Comparison of ENCODE assay signal across 18 cellular contexts in genomic region chr11:120304526-120304925, GRCh38. TPM values are rescaled to one million over a fixed set of nuclear protein-coding genes. Genes with fewer than 3 reads are reported as not detected.
DNase-seq lines count a peak whose midpoint lies in the region; ATAC-seq, FAIRE-seq and TF ChIP-seq lines count a peak whose summit lies in the region.
"Had no signal": no experiment of that assay in that cellular context is flagged by ENCODE, and none has a peak within 500 bp of the region (broad histone marks: within the 10 kb centered on the region; RNA-seq: fewer than 3 reads in every experiment).

No MANE protein-coding gene starts in this region.

- H3K36me3 ChIP-seq in IMR-90 (ENCODE audit: control insufficient read depth, insufficient read depth, low read length) (no peaks in the 10 kb centered on the region), GM12878 (ENCODE audit: control insufficient read depth in 2 of 2, insufficient read depth in 2 of 2, low read length in 1 of 2) (no peaks in the 10 kb centered on the region)
- H3K36me3 ChIP-seq: ascending aorta, BLaER1, Peyer's patch had no signal

- H3K4me3 ChIP-seq in IMR-90 (ENCODE audit: insufficient read depth, low read depth, low read length) (no peak overlapping the region), GM12878 (no peak overlapping the region)
- H3K4me3 ChIP-seq: ascending aorta, BLaER1, Peyer's patch had no signal

- H3K9me1 ChIP-seq in IMR-90 (ENCODE audit: insufficient read depth, low read length) = peaks cover 22% of the 10 kb centered on the region; the same call in 1 of the 2 replicates

- peaks cover 6% of the 10 kb centered on the region; the same call in 1 of the 2 replicates for H3K4me1 ChIP-seq in IMR-90 (ENCODE audit: control insufficient read depth, insufficient read depth, low read length)
- H3K4me1 ChIP-seq in GM12878 (ENCODE audit: control insufficient read depth, insufficient read depth, low read length) = peaks cover 7% of the 10 kb centered on the region

- no peak overlapping the region for H3K18ac ChIP-seq in IMR-90 (ENCODE audit: low read depth, low read length)

- H3K27me3 ChIP-seq in IMR-90 (ENCODE audit: control insufficient read depth, insufficient read depth, low read length) = peaks cover 6% of the 10 kb centered on the region
- H3K27me3 ChIP-seq in GM12878 (replicated peaks in 1 of 2; ENCODE audit: control insufficient read depth in 2 of 2, insufficient read depth in 2 of 2, low read length in 1 of 2) = no peaks in the 10 kb centered on the region; a peak in 1 of 4 replicates
- H3K27me3 ChIP-seq: ascending aorta, BLaER1, Peyer's patch had no signal

- no peak overlapping the region for H2BK5ac ChIP-seq in IMR-90 (ENCODE audit: low read depth, low read length, poor library complexity, severe bottlenecking)

- no peaks in the 10 kb centered on the region for H4K20me1 ChIP-seq in IMR-90 (ENCODE audit: insufficient read depth, low read length)
- H4K20me1 ChIP-seq in GM12878 (ENCODE audit: control insufficient read depth, insufficient read depth) = no peaks in the 10 kb centered on the region
- H4K20me1 ChIP-seq: BLaER1 had no signal

- BruUV-seq in IMR-90 (replicated peaks; lab: Mats Ljungman, UMichigan) (no TSS peak), GM12878 (replicated peaks; lab: Mats Ljungman, UMichigan) (no TSS peak)

- no peak overlapping the region for H4K5ac ChIP-seq in IMR-90 (ENCODE audit: low read depth, low read length)

- H3K9ac ChIP-seq in IMR-90 (ENCODE audit: low read depth, low read length) (no peak overlapping the region), GM12878 (ENCODE audit: control insufficient read depth, insufficient read depth, low read length) (no peak overlapping the region)
- H3K9ac ChIP-seq: BLaER1 had no signal

- no peak overlapping the region for H4K8ac ChIP-seq in IMR-90 (ENCODE audit: low read depth in 2 of 2, low read length in 2 of 2)

- CTCF ChIA-PET in IMR-90 (lab: Yijun Ruan, JAX) (interaction anchor here (0.7 kb wide), 1 partner anchor 88 kb away, joined by 3 read pairs; no protein-coding TSS in a partner anchor), GM12878 (lab: Yijun Ruan, JAX) (interaction anchor here (0.7 to 19.8 kb wide), 12 partner anchors 9 to 393 kb away, joined by 3 to 783 read pairs (median 16); partner anchors contain the start of genes POU2F3 and TLCD5)

- H3K4me2 ChIP-seq in IMR-90 (ENCODE audit: low read depth, low read length) (no peak overlapping the region), GM12878 (ENCODE audit: control insufficient read depth, insufficient read depth) (no peak overlapping the region)
- H3K4me2 ChIP-seq: BLaER1 had no signal

- H3K4ac ChIP-seq in IMR-90 (ENCODE audit: low read depth, low read length) = no peak overlapping the region

- H3K9me3 ChIP-seq in IMR-90 (ENCODE audit: control insufficient read depth, insufficient read depth, low read length) = no peaks in the 10 kb centered on the region
- no peaks in the 10 kb centered on the region for H3K9me3 ChIP-seq in GM12878 (replicated peaks; ENCODE audit: control insufficient read depth, insufficient read depth, low read length)
- H3K9me3 ChIP-seq: ascending aorta, BLaER1, Peyer's patch had no signal

- no peak overlapping the region for H2AFZ ChIP-seq in IMR-90 (replicated peaks; ENCODE audit: low read length, poor library complexity)
- no peak overlapping the region; the same call in 1 of the 2 replicates for H2AFZ ChIP-seq in GM12878 (ENCODE audit: control insufficient read depth, low read depth, low read length)

- SMC1A ChIA-PET in GM12878 (lab: Charles Lee; ENCODE audit: uncharacterized antibody, unreplicated experiment) = interaction anchor here (1.5 to 13.1 kb wide), 6 partner anchors 12 to 202 kb away, joined by 3 to 372 read pairs (median 20); partner anchors contain the start of genes POU2F3 and TLCD5

- H3K14ac ChIP-seq in IMR-90 (replicated peaks; ENCODE audit: low read depth, low read length) = no peak overlapping the region

- no peaks in the 10 kb centered on the region for H3K79me2 ChIP-seq in GM12878 (ENCODE audit: control insufficient read depth, insufficient read depth, low read length)

- H2BK15ac ChIP-seq in IMR-90 (ENCODE audit: low read depth, low read length) = 0 out of 3 replicates have a peak overlapping the region, but pooled peaks have one; percentile 34

- TF ChIP-seq RAD21 in IMR-90 (IDR thresholded peaks at IDR 0.05; ENCODE audit: low read length) (no peak), GM12878 (IDR thresholded peaks at IDR 0.05; ENCODE audit: insufficient read depth, low read depth, low read length) (no peak)

- H2AK5ac ChIP-seq in IMR-90 (ENCODE audit: low read depth, low read length) = no peak overlapping the region

- DNase-seq in EL (peak; percentile 43), IMR-90 (peak; percentile 21), GM12878 (ENCODE audit: low read depth, low spot score) (no peak), iris pigment epithelial cell (ENCODE audit: low read depth) (peak; percentile 40), left cardiac atrium (no peak), omental fat pad (ENCODE audit: low spot score) (no peak), GM19239 (ENCODE audit: insufficient read length, low spot score) (no peak)
- DNase-seq: activated CD4-positive, alpha-beta memory T cell treated with anti-CD3 and anti-CD28 coated beads, Interleukin-2, amount 10 ng/mL, durations not matched to agents 7 days and 5 days; activated effector memory CD4-positive, alpha-beta T cell treated with Interleukin-2 at 50 U/mL for 16 hours; effector CD8-positive, alpha-beta T cell; naive thymus-derived CD8-positive, alpha-beta T cell; NCI-H1105 treated with DMSO at 0.1 percent for 48 hours; Peyer's patch; right cardiac atrium had no signal

- FAIRE-seq in GM12878 (lab: Jason Lieb, UNC) (no peak), GM19239 (lab: Jason Lieb, UNC) (no peak)
- FAIRE-seq: G401.6 had no signal

- dilution Hi-C loops in IMR-90 (cut with HindIII; ENCODE audit: low sequenced_read_pairs, unreplicated experiment) = no loop called here

- intact Hi-C loops in IMR-90 (cut with micrococcal nuclease) = loop anchor here (5.0 kb wide), 1 partner anchor 637 kb away; no protein-coding TSS in a partner anchor
- intact Hi-C loops in GM12878 (cut with micrococcal nuclease; ENCODE audit: unreplicated experiment) = no loop called here
- intact Hi-C loops in left cardiac atrium (cut with DNase I) = loop anchor here in 1 of 2 donors (2.0 kb wide), 1 partner anchor 134 kb away; no protein-coding TSS in a partner anchor

- H3K79me1 ChIP-seq in IMR-90 (ENCODE audit: low read depth in 1 of 2, low read length in 2 of 2) = no peaks in the 10 kb centered on the region

- ATAC-seq in IMR-90 (ENCODE audit: low read depth) (no peak), GM12878 (peak; percentile 45; the same call in 1 of the 3 replicates), left cardiac atrium (no peak), GM18858 (IDR thresholded peaks at IDR 0.05; ENCODE audit: unreplicated experiment) (no peak), omental fat pad (ENCODE audit: low FRiP score) (no peak)
- ATAC-seq: naive thymus-derived CD8-positive, alpha-beta T cell; right cardiac atrium had no signal

- no peak overlapping the region for H3K27ac ChIP-seq in IMR-90 (ENCODE audit: insufficient read depth, low read length)
- H3K27ac ChIP-seq in GM12878 (ENCODE audit: control insufficient read depth, insufficient read depth) = no peak overlapping the region
- H3K27ac ChIP-seq: ascending aorta, BLaER1, Peyer's patch had no signal

- H2BK20ac ChIP-seq in IMR-90 (ENCODE audit: low read depth, low read length) = no peak overlapping the region

- H4K91ac ChIP-seq in IMR-90 (ENCODE audit: insufficient read depth, low read depth, low read length) = no peak overlapping the region

- no peak overlapping the region for H2AK9ac ChIP-seq in IMR-90 (replicated peaks; ENCODE audit: low read depth, low read length, poor library complexity)

- POLR2A ChIA-PET in IMR-90 (lab: Charles Lee; ENCODE audit: unreplicated experiment) = no interaction called here
- POLR2A ChIA-PET in GM12878 (lab: Charles Lee) = no interaction called here

- RAD21 ChIA-PET in GM12878 (lab: Charles Lee; ENCODE audit: unreplicated experiment) = interaction anchor here (1.1 to 10.3 kb wide), 4 partner anchors 21 to 888 kb away, joined by 3 to 348 read pairs (median 68); partner anchors contain the start of genes POU2F3 and TLCD5

- no peak overlapping the region for H3K56ac ChIP-seq in IMR-90 (ENCODE audit: extremely low read depth, insufficient read depth, low read length)

- TF ChIP-seq CTCF in IMR-90 (conservative IDR thresholded peaks at IDR 0.05; ENCODE audit: low read depth, low read length) (no peak), GM12878 (IDR thresholded peaks at IDR 0.05 in 2 of 3, conservative IDR thresholded peaks at IDR 0.05 in 1 of 3; ENCODE audit: control insufficient read depth in 2 of 3, extremely low read depth in 1 of 3, insufficient read depth in 1 of 3, low read depth in 3 of 3, low read length in 3 of 3) (no peak), omental fat pad (IDR thresholded peaks at IDR 0.05) (no peak)

- no peak for TF ChIP-seq POLR2A in IMR-90 (IDR thresholded peaks at IDR 0.05; ENCODE audit: low read depth, low read length)
- TF ChIP-seq POLR2A in GM12878 (IDR thresholded peaks at IDR 0.05; ENCODE audit: low read depth, low read length) = no peak

- no peak for TF ChIP-seq EP300 in GM12878 (IDR thresholded peaks at IDR 0.05; ENCODE audit: borderline replicate concordance in 1 of 2, control insufficient read depth in 1 of 2, low read depth in 2 of 2, low read length in 2 of 2)

- H3K23ac ChIP-seq in IMR-90 (ENCODE audit: low read depth, low read length) = no peak overlapping the region

- in situ Hi-C loops in IMR-90 (cut with MboI; ENCODE audit: low sequenced_read_pairs) (loop anchor here (5.0 to 25.0 kb wide), 2 partner anchors 132 to 383 kb away; no protein-coding TSS in a partner anchor), GM12878 (cut with MboI) (loop anchor here (5.0 kb wide), 2 partner anchors 72 to 132 kb away; no protein-coding TSS in a partner anchor)

- no peak overlapping the region for H2BK120ac ChIP-seq in IMR-90 (ENCODE audit: low read depth, low read length)

RNA-seq across cellular contexts. Expression of gene TLCD5, which starts 20.6 kb away (rescaled TPM):
- total RNA-seq in IMR-90 (2012; rRNA removed) (11.5 and 11.7 TPM in 2 replicates), GM12878 (2014; rRNA removed) (2.6 and 3.7 TPM in 2 replicates), GM12878 (2014; rRNA removed; fragmentation: Illumina TruSeq; extraction: Trizol) (3.0 and 3.1 TPM in 2 replicates), GM12878 (2021) (3.1 and 3.5 TPM in 2 replicates), left cardiac atrium (10 to 100 TPM; 14.1 to 15.6 TPM), omental fat pad (1 to 10 TPM; 2.9 to 6.1 (median 4.4) TPM)
- polyA plus RNA-seq in IMR-90 (2012; rRNA removed) (6.8 and 9.5 TPM in 2 replicates), GM12878 (2011; rRNA removed) (13.3 and 15.7 TPM in 2 replicates), GM12878 (2014; fragmentation: Illumina TruSeq; extraction: Trizol) (3.2 and 4.7 TPM in 2 replicates), GM12878 (2014; fragmentation: Nextera tagmentation; extraction: Ambion mirVana) (1 to 10 TPM; 2.4 to 3.1 TPM), GM12878 (2014; rRNA removed) (4.6 and 5.6 TPM in 2 replicates), GM12878 (2016; fragmentation: Nextera tagmentation; extraction: Ambion mirVana) (1 to 10 TPM; 2.8 to 4.4 TPM)
- 3.3 and 6.1 TPM in 2 replicates for polyA plus RNA-seq in IMR-90 (2012; cell fraction: cytosol; rRNA removed)
- 7.4 and 38.8 TPM in 2 replicates for polyA plus RNA-seq in IMR-90 (2012; cell fraction: nucleus; rRNA removed; ENCODE audit: low replicate concordance)
- 49.4 and 51.2 TPM in 2 replicates for total RNA-seq in GM12878 (2013; cell fraction: nucleolus; rRNA removed)
- polyA plus RNA-seq in GM12878 (2011; ENCODE audit: low read depth) = 1.00 TPM
- 10.3 and 11.1 TPM in 2 replicates for polyA plus RNA-seq in GM12878 (2011; cell fraction: cytosol; rRNA removed)
- 17.1 and 18.5 TPM in 2 replicates for polyA plus RNA-seq in GM12878 (2011; cell fraction: nucleus; rRNA removed)
- 0.79 and 1.0 TPM in 2 replicates for polyA plus RNA-seq in GM12878 (2012)
- 10.8 and 12.8 TPM in 2 replicates for polyA minus RNA-seq in GM12878 (2011; rRNA and poly(A)+ RNA removed)
- 2.4 and 3.4 TPM in 2 replicates for polyA minus RNA-seq in GM12878 (2011; cell fraction: cytosol; rRNA and poly(A)+ RNA removed)
- polyA minus RNA-seq in GM12878 (2011; cell fraction: nucleus; rRNA and poly(A)+ RNA removed) = 4.1 and 7.5 TPM in 2 replicates
- polyA plus RNA-seq: naive thymus-derived CD8-positive, alpha-beta T cell had no signal

RNA-seq across cellular contexts. Expression of gene ARHGEF12, which starts 31.7 kb away (rescaled TPM):
- total RNA-seq in IMR-90 (2012; rRNA removed) (115 and 131 TPM in 2 replicates), GM12878 (2014; rRNA removed) (24.0 and 28.5 TPM in 2 replicates), GM12878 (2014; rRNA removed; fragmentation: Illumina TruSeq; extraction: Trizol) (39.4 and 39.5 TPM in 2 replicates), GM12878 (2021) (36.5 and 40.8 TPM in 2 replicates), left cardiac atrium (10 to 100 TPM; 76.4 to 92.3 TPM), omental fat pad (100 to 1,000 TPM in 1 of 4 donors, 10 to 100 TPM in 3; 69.8 to 137 (median 75.2) TPM)
- polyA plus RNA-seq in IMR-90 (2012; rRNA removed) (20.0 and 25.5 TPM in 2 replicates), GM12878 (2011; rRNA removed) (23.9 and 28.4 TPM in 2 replicates), GM12878 (2014; fragmentation: Illumina TruSeq; extraction: Trizol) (30.3 and 35.0 TPM in 2 replicates), GM12878 (2014; fragmentation: Nextera tagmentation; extraction: Ambion mirVana) (1 to 10 TPM; 2.7 to 3.6 TPM), GM12878 (2014; rRNA removed) (15.8 and 17.9 TPM in 2 replicates), GM12878 (2016; fragmentation: Nextera tagmentation; extraction: Ambion mirVana) (10 to 100 TPM; 14.8 to 14.9 TPM)
- polyA plus RNA-seq in IMR-90 (2012; cell fraction: cytosol; rRNA removed) = 4.8 and 7.0 TPM in 2 replicates
- 4.6 and 29.2 TPM in 2 replicates for polyA plus RNA-seq in IMR-90 (2012; cell fraction: nucleus; rRNA removed; ENCODE audit: low replicate concordance)
- total RNA-seq in GM12878 (2013; cell fraction: nucleolus; rRNA removed) = 183 and 194 TPM in 2 replicates
- 10.0 TPM for polyA plus RNA-seq in GM12878 (2011; ENCODE audit: low read depth)
- 13.8 and 16.1 TPM in 2 replicates for polyA plus RNA-seq in GM12878 (2011; cell fraction: cytosol; rRNA removed)
- 20.5 and 29.4 TPM in 2 replicates for polyA plus RNA-seq in GM12878 (2011; cell fraction: nucleus; rRNA removed)
- 10.0 and 11.7 TPM in 2 replicates for polyA plus RNA-seq in GM12878 (2012)
- polyA minus RNA-seq in GM12878 (2011; rRNA and poly(A)+ RNA removed) = 74.0 and 93.3 TPM in 2 replicates
- polyA minus RNA-seq in GM12878 (2011; cell fraction: cytosol; rRNA and poly(A)+ RNA removed) = 28.7 and 33.9 TPM in 2 replicates
- polyA minus RNA-seq in GM12878 (2011; cell fraction: nucleus; rRNA and poly(A)+ RNA removed) = 42.0 and 81.6 TPM in 2 replicates

Comparison
In these comparisons a context has a peak if more than half of its experiments do, and no peak if none do; other contexts are left out.
1. DNase-seq: peak in EL (single experiment), IMR-90 (single experiment) and iris pigment epithelial cell (single experiment); none in GM12878 (single experiment), left cardiac atrium (single experiment), omental fat pad (single experiment) and GM19239 (single experiment).